Comparison of ENCODE assay signal across 8 cellular contexts in the genomic region with DNA sequence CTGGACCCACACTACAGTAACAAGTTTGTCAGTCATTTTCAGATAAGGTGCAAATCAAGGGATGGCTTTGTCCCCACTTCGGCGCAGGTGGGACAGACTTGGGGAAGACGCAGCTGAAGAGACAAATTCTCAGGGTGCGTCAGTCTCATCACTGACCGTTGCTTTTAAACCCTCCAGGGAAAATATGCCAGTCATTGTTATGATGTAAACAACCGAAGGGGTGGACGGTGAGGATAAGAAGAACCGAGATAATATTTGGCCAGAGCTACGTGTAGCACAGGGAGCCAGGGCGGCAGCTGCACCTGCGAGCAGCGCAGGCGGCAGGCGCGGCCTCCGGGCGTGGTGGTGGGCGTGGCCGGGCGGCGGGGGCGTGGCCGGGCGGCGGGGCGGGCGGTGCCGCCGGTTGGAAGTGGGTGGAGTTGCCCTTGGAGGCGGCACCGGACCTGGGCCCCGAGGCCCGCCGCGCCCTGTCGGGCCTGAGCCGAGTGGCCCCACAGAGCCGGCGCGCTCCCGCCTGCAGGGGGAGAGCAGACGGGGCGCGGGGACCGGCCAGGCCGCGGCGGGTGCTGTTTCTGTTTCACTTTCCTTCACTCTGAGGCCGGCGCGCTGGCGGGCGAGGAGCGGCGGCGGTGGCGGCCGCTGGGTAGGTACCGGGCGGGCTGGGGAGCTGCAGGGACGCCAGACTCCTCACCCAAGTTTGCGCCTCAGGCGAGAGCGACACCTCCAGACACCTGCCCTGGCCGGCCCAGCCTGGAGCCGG. TPM values are rescaled to one million over a fixed set of nuclear protein-coding genes. Genes with fewer than 3 reads are reported as not detected.
DNase-seq lines count a peak whose midpoint lies in the region; ATAC-seq and TF ChIP-seq lines count a peak whose summit lies in the region.

A gene (plus strand): TSS at position 470 of the 760 bp plus-strand sequence. CDS start 2,209 bp downstream, outside the sequence.

- H3K36me3 Mint-ChIP-seq in brain = peaks cover 13% of the 10 kb centered on the region

- DNase-seq in NCI-H2029 treated with DMSO at 0.1 percent for 48 hours (lab: John Stamatoyannopoulos, UW) (peak; percentile 38), UCSD-AML1 (lab: John Stamatoyannopoulos, UW; ENCODE audit: unreplicated experiment) (peak; percentile 90), skeletal muscle cell (ENCODE audit: low read depth) (peak; percentile 57)

- TF ChIP-seq POLR2A in GM18505 (IDR thresholded peaks at IDR 0.05; ENCODE audit: borderline replicate concordance, extremely low read depth, insufficient read depth, insufficient read length) = peak; percentile 81

- peak; percentile 95 for ATAC-seq in GM18505 (IDR thresholded peaks at IDR 0.05; ENCODE audit: unreplicated experiment)
- peak; percentile 98 for ATAC-seq in HG02970 (IDR thresholded peaks at IDR 0.05; ENCODE audit: low FRiP score, unreplicated experiment)

- H3K9me3 Mint-ChIP-seq in brain = no peaks in the 10 kb centered on the region

- TF ChIP-seq CTCF in 22Rv1 (IDR thresholded peaks at IDR 0.05) (peak; percentile 30), brain (conservative IDR thresholded peaks at IDR 0.05) (peak in 1 of 2 experiments; percentile 46)

- H3K4me3 ChIP-seq in iPS-11a (ENCODE audit: low read depth, low read length) (peak within 1 kb of the TSS; percentile 61), skeletal muscle cell (ENCODE audit: low read depth, low read length) (peak within 1 kb of the TSS; percentile 83)

- H3K27ac Mint-ChIP-seq in brain = peak within 1 kb of the TSS; percentile 50 to 91 (median 69)

- H3K27me3 Mint-ChIP-seq in brain = peaks cover 14% of the 10 kb centered on the region

- H3K4me1 Mint-ChIP-seq in brain = peaks cover 42% of the 10 kb centered on the region

- H3K27ac ChIP-seq in 22Rv1 = 0 out of 2 replicates have a peak within 1 kb of the TSS, but pooled peaks have one; percentile 26

- H3K4me3 Mint-ChIP-seq in brain = peak within 1 kb of the TSS; percentile 89 to 98 (median 91)

RNA-seq across cellular contexts. Expression of the gene that starts here (rescaled TPM):
- polyA plus RNA-seq in brain (ENCODE audit: insufficient read depth, low read depth, low replicate concordance) = 41.8 TPM

Comparison
In these comparisons a context has a peak if more than half of its experiments do, and no peak if none do; other contexts are left out.
1. Peak in every context shown above with its lines: DNase-seq, ATAC-seq, H3K4me3 ChIP-seq and H3K27ac ChIP-seq.
2. DNase-seq: peak in every context shown above with its lines; median percentile 90 in UCSD-AML1; 57 in skeletal muscle cell; 38 in NCI-H2029 treated with DMSO at 0.1 percent for 48 hours.